Comparison of ENCODE assay signal across 10 cellular contexts in genomic region chr20:10412591-10413408, GRCh38. TPM values are rescaled to one million over a fixed set of nuclear protein-coding genes. Genes with fewer than 3 reads are reported as not detected.
DNase-seq lines count a peak whose midpoint lies in the region; ATAC-seq and TF ChIP-seq lines count a peak whose summit lies in the region.
"Had no signal": no experiment of that assay in that cellular context is flagged by ENCODE, and none has a peak within 500 bp of the region (broad histone marks: within the 10 kb centered on the region; RNA-seq: fewer than 3 reads in every experiment).

No MANE protein-coding gene starts in this region.

- H4K20me1 ChIP-seq in DND-41 (ENCODE audit: insufficient read depth, low read length) (no peaks in the 10 kb centered on the region; the same call in 1 of the 2 replicates), hepatocyte (ENCODE audit: insufficient read depth, poor library complexity, severe bottlenecking) (no peaks in the 10 kb centered on the region)

- DNase-seq in DND-41 (no peak), Panc1 (ENCODE audit: low read depth, low spot score) (no peak), hepatocyte (ENCODE audit: low spot score) (no peak), heart left ventricle (no peak), substantia nigra (lab: John Stamatoyannopoulos, UW) (no peak)
- DNase-seq in activated CD4-positive, CD25-positive, alpha-beta regulatory T cell (lab: John Stamatoyannopoulos, UW) = no peak
- no peak for DNase-seq in CD4-positive, alpha-beta memory T cell
- DNase-seq: DMS79, NCI-H2171 treated with DMSO at 0.1 percent for 48 hours had no signal

- H2AFZ ChIP-seq in DND-41 (ENCODE audit: low read depth, low read length) (no peak overlapping the region), hepatocyte (no peak overlapping the region)

- no TSS peak for BruUV-seq in Panc1 (replicated peaks; lab: Mats Ljungman, UMichigan)

- H3K27me3 ChIP-seq in DND-41 (ENCODE audit: insufficient read depth, low read length, poor library complexity) (no peaks in the 10 kb centered on the region), Panc1 (ENCODE audit: control insufficient read depth, insufficient read depth, low read length) (no peaks in the 10 kb centered on the region), hepatocyte (no peaks in the 10 kb centered on the region), heart left ventricle (no peaks in the 10 kb centered on the region)
- H3K27me3 ChIP-seq in CD4-positive, alpha-beta memory T cell (ENCODE audit: insufficient read depth, low read length) = no peaks in the 10 kb centered on the region

- no peak overlapping the region for H3K9ac ChIP-seq in DND-41 (ENCODE audit: low read depth, low read length)

- TF ChIP-seq CTCF in DND-41 (IDR thresholded peaks at IDR 0.05; ENCODE audit: borderline replicate concordance, extremely low read depth, low read length, poor library complexity, severe bottlenecking) (peak; percentile 31), Panc1 (IDR thresholded peaks at IDR 0.05) (peak; percentile 51), hepatocyte (IDR thresholded peaks at IDR 0.05; ENCODE audit: poor library complexity) (peak; percentile 32), heart left ventricle (IDR thresholded peaks at IDR 0.05) (peak in 2 of 12 donors; percentile 12 to 17)

- H3K79me2 ChIP-seq in DND-41 (ENCODE audit: insufficient read depth, low read length) (peaks cover 20% of the 10 kb centered on the region), hepatocyte (peaks cover 3% of the 10 kb centered on the region)

- H3K4me3 ChIP-seq in DND-41 (ENCODE audit: low read depth in 1 of 2, low read length in 2 of 2) (no peak overlapping the region), Panc1 (ENCODE audit: low read depth in 2 of 2, low read length in 2 of 2) (no peak overlapping the region), hepatocyte (no peak overlapping the region), heart left ventricle (no peak overlapping the region)
- H3K4me3 ChIP-seq in CD4-positive, alpha-beta memory T cell (ENCODE audit: low read length in 2 of 2) = no peak overlapping the region

- peaks cover 47% of the 10 kb centered on the region for H3K36me3 ChIP-seq in DND-41 (ENCODE audit: insufficient read depth, low read length)
- H3K36me3 ChIP-seq in Panc1 (ENCODE audit: control insufficient read depth, insufficient read depth, low read length) = peaks cover 11% of the 10 kb centered on the region
- H3K36me3 ChIP-seq in hepatocyte (replicated peaks; ENCODE audit: insufficient read depth, low read depth) = no peaks in the 10 kb centered on the region
- peaks cover 0 to 46% (median 26%) of the 10 kb centered on the region in 9 donors for H3K36me3 ChIP-seq in heart left ventricle
- no peaks in the 10 kb centered on the region for H3K36me3 ChIP-seq in CD4-positive, alpha-beta memory T cell (ENCODE audit: insufficient read depth, low read length)

- no peaks in the 10 kb centered on the region for H3K9me2 ChIP-seq in hepatocyte (replicated peaks; ENCODE audit: insufficient read depth)

- no peaks in the 10 kb centered on the region for H3K27me3 Mint-ChIP-seq in CD4-positive, alpha-beta memory T cell

- ATAC-seq in DND-41 (ENCODE audit: insufficient read depth, low read depth) (no peak), HG02678 (IDR thresholded peaks at IDR 0.05; ENCODE audit: unreplicated experiment) (peak; percentile 60), Panc1 (no peak), heart left ventricle (no peak)

- H3K9me3 ChIP-seq in DND-41 (ENCODE audit: insufficient read depth, low read length, severe bottlenecking) = no peaks in the 10 kb centered on the region
- H3K9me3 ChIP-seq in Panc1 (ENCODE audit: control insufficient read depth, insufficient read depth, low read depth, low read length) = no peaks in the 10 kb centered on the region
- H3K9me3 ChIP-seq in hepatocyte (ENCODE audit: low read depth) = no peaks in the 10 kb centered on the region
- H3K9me3 ChIP-seq in heart left ventricle = no peaks in the 10 kb centered on the region
- H3K9me3 ChIP-seq in CD4-positive, alpha-beta memory T cell (ENCODE audit: control insufficient read depth in 1 of 2, low read length in 2 of 2) = no peaks in the 10 kb centered on the region

- H3K4me1 Mint-ChIP-seq in CD4-positive, alpha-beta memory T cell = peaks cover 0 to 19% (median 9%) of the 10 kb centered on the region in 4 donors

- H3K27ac ChIP-seq in DND-41 (ENCODE audit: low read length) = no peak overlapping the region
- H3K27ac ChIP-seq in Panc1 (ENCODE audit: low read length) = no peak overlapping the region
- no peak overlapping the region for H3K27ac ChIP-seq in hepatocyte
- H3K27ac ChIP-seq in heart left ventricle = no peak overlapping the region
- no peak overlapping the region for H3K27ac ChIP-seq in substantia nigra (ENCODE audit: low read depth, low read length, poor library complexity, severe bottlenecking)
- no peak overlapping the region for H3K27ac ChIP-seq in CD4-positive, alpha-beta memory T cell (ENCODE audit: low read depth, low read length)

- H3K4me2 ChIP-seq in DND-41 (ENCODE audit: insufficient read depth, low read length) (no peak overlapping the region), hepatocyte (no peak overlapping the region)

- no peak overlapping the region for H3K4me3 Mint-ChIP-seq in CD4-positive, alpha-beta memory T cell

- POLR2A ChIA-PET in Panc1 (lab: Charles Lee) = no interaction called here
- POLR2A ChIA-PET in CD4-positive, alpha-beta memory T cell (lab: Charles Lee; ENCODE audit: partially characterized antibody) = no interaction called here

- no peak for TF ChIP-seq POLR2A in heart left ventricle (IDR thresholded peaks at IDR 0.05)

- CTCF ChIA-PET in Panc1 (lab: Charles Lee) = no interaction called here
- CTCF ChIA-PET in CD4-positive, alpha-beta memory T cell (lab: Charles Lee; ENCODE audit: partially characterized antibody) = interaction anchor here (0.9 to 3.0 kb wide), 4 partner anchors 10 to 49 kb away, joined by 3 to 12 read pairs (median 3); no protein-coding TSS in a partner anchor

- H3K27ac Mint-ChIP-seq in CD4-positive, alpha-beta memory T cell = no peak overlapping the region

- H3K4me1 ChIP-seq in DND-41 (ENCODE audit: insufficient read depth, low read length) (no peaks in the 10 kb centered on the region), Panc1 (ENCODE audit: control insufficient read depth, insufficient read depth, low read length) (peaks cover 8% of the 10 kb centered on the region), hepatocyte (ENCODE audit: insufficient read depth) (no peaks in the 10 kb centered on the region), heart left ventricle (peaks cover 0 to 21% (median 12%) of the 10 kb centered on the region in 12 donors)
- no peaks in the 10 kb centered on the region for H3K4me1 ChIP-seq in CD4-positive, alpha-beta memory T cell (ENCODE audit: insufficient read depth, low read length)

- H3K9me3 Mint-ChIP-seq in CD4-positive, alpha-beta memory T cell = no peaks in the 10 kb centered on the region

- intact Hi-C loops in Panc1 (cut with micrococcal nuclease; ENCODE audit: unreplicated experiment) (no loop called here), heart left ventricle (cut with DNase I) (no loop called here)
- intact Hi-C loops in CD4-positive, alpha-beta memory T cell (cut with micrococcal nuclease) = no loop called here

- H3K36me3 Mint-ChIP-seq in CD4-positive, alpha-beta memory T cell = peaks cover 27 to 33% of the 10 kb centered on the region in 2 donors

- 83% methylated on average over 5 of the region's 5 CpGs for WGBS in hepatocyte (ENCODE audit: low lambda C conversion rate, missing lambda C conversion rate)
- WGBS in heart left ventricle, 4 donors = 75 to 79% (median 77%) methylated on average over 5 of the region's 5 CpGs

- in situ Hi-C loops in Panc1 (cut with HindIII; ENCODE audit: low pct_unique_long_range_greater_than_20kb, low sequenced_read_pairs) = no loop called here

RNA-seq across cellular contexts. Expression of gene MKKS, which starts 21.2 kb away (rescaled TPM):
- total RNA-seq in Panc1 (2021; ENCODE audit: unreplicated experiment) (15.6 TPM), hepatocyte (17.4 and 17.5 TPM in 2 replicates), heart left ventricle (10 to 100 TPM; 12.5 to 23.2 (median 19.0) TPM)
- 11.9 TPM for polyA plus RNA-seq in Panc1 (2012; ENCODE audit: insufficient read length)
- polyA plus RNA-seq in hepatocyte (8.3 and 15.0 TPM in 2 replicates), heart left ventricle (10 to 100 TPM; 12.0 to 30.1 TPM)
- total RNA-seq in CD4-positive, alpha-beta memory T cell = 10 to 100 TPM; 14.6 to 14.8 TPM
- polyA plus RNA-seq in CD4-positive, alpha-beta memory T cell = 10 to 100 TPM; 34.3 to 34.9 TPM

RNA-seq across cellular contexts. Expression of gene SLX4IP, which starts 22.3 kb away (rescaled TPM):
- 5.4 TPM for total RNA-seq in Panc1 (2021; ENCODE audit: unreplicated experiment)
- 1.6 TPM for polyA plus RNA-seq in Panc1 (2012; ENCODE audit: insufficient read length)
- 4.7 and 5.7 TPM in 2 replicates for total RNA-seq in hepatocyte
- 2.9 TPM in 2 replicates for polyA plus RNA-seq in hepatocyte
- total RNA-seq in heart left ventricle = 1 to 10 TPM; 1.6 to 4.3 (median 2.4) TPM
- 1 to 10 TPM; 1.1 to 1.5 TPM for polyA plus RNA-seq in heart left ventricle
- total RNA-seq in CD4-positive, alpha-beta memory T cell = 1 to 10 TPM; 6.3 to 6.6 TPM
- 1 to 10 TPM; 1.5 to 1.7 TPM for polyA plus RNA-seq in CD4-positive, alpha-beta memory T cell
